In the genomic region with DNA sequence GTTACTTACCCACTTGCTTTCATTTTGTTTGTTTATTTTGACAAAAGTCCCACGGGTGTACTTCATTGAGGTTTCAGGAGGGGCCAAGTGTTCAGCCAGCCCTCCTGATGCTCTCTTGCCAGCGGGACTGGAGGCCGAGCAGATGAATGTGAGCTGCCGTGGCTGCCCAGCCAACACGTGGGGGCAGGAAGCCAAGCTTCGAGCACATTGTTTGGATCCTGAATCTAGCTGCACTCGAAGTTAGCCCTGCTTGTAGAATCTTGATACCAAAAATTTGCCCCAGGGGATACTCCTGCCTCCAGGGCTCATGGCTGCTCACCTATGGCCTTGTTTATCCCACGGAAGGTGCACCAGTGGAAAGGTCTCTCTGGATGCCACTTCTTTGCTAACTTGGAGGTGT, we compare ENCODE assay signal across 25 cellular contexts. TPM values are rescaled to one million over a fixed set of nuclear protein-coding genes. Genes with fewer than 3 reads are reported as not detected.
DNase-seq lines count a peak whose midpoint lies in the region; ATAC-seq and TF ChIP-seq lines count a peak whose summit lies in the region.
"Had no signal": no experiment of that assay in that cellular context is flagged by ENCODE, and none has a peak within 500 bp of the region (broad histone marks: within the 10 kb centered on the region; RNA-seq: fewer than 3 reads in every experiment).

No MANE protein-coding gene starts in this region.

- H2BK120ac ChIP-seq in neuronal stem cell (ENCODE audit: low read depth, low read length) = no peak overlapping the region

- H3K27me3 ChIP-seq in H7 (ENCODE audit: control insufficient read depth, insufficient read depth, low read length) = no peaks in the 10 kb centered on the region
- H3K27me3 ChIP-seq in neuronal stem cell (ENCODE audit: control insufficient read depth in 3 of 3, insufficient read depth in 3 of 3, low read depth in 1 of 3, low read length in 3 of 3) = no peaks in the 10 kb centered on the region
- H3K27me3 ChIP-seq in CD8-positive, alpha-beta T cell (ENCODE audit: insufficient read depth, low read length) = no peaks in the 10 kb centered on the region

- H3K9me3 ChIP-seq in neuronal stem cell (replicated peaks in 1 of 2; ENCODE audit: control insufficient read depth in 2 of 2, insufficient read depth in 1 of 2, low read depth in 1 of 2, low read length in 2 of 2) = peaks cover 0 to 5% of the 10 kb centered on the region in 2 donors
- no peaks in the 10 kb centered on the region for H3K9me3 ChIP-seq in CD8-positive, alpha-beta T cell (ENCODE audit: low read length)
- H3K9me3 ChIP-seq: adrenal gland, BE2C, esophagus squamous epithelium, psoas muscle had no signal

- no peaks in the 10 kb centered on the region for H3K4me1 ChIP-seq in neuronal stem cell (ENCODE audit: control insufficient read depth in 2 of 2, insufficient read depth in 1 of 2, low read depth in 1 of 2, low read length in 2 of 2)
- no peaks in the 10 kb centered on the region for H3K4me1 ChIP-seq in CD8-positive, alpha-beta T cell (ENCODE audit: insufficient read depth, low read length)
- H3K4me1 ChIP-seq: BE2C, psoas muscle had no signal

- no peak for ATAC-seq in CD8-positive, alpha-beta T cell
- ATAC-seq in HG02571 (IDR thresholded peaks at IDR 0.05; ENCODE audit: unreplicated experiment) = no peak
- ATAC-seq: activated T-cell treated with anti-CD3 and anti-CD28 coated beads, Interleukin-2, amount 50 U/mL, for 72 hours; psoas muscle had no signal

- H3K23ac ChIP-seq in neuronal stem cell (ENCODE audit: low read depth, low read length, poor library complexity) = no peak overlapping the region

- TF ChIP-seq CTCF in choroid plexus epithelial cell (conservative IDR thresholded peaks at IDR 0.05; ENCODE audit: low read depth, low read length) = no peak
- TF ChIP-seq CTCF in CD8-positive, alpha-beta T cell (IDR thresholded peaks at IDR 0.05) = no peak

- H3K27ac ChIP-seq in neuronal stem cell (replicated peaks; ENCODE audit: low read length) = no peak overlapping the region
- no peak overlapping the region for H3K27ac ChIP-seq in CD8-positive, alpha-beta T cell (ENCODE audit: low read depth, low read length)
- H3K27ac ChIP-seq: adrenal gland, esophagus squamous epithelium, psoas muscle, RWPE1, SK-N-MC had no signal

- no peak overlapping the region for H3K27ac Mint-ChIP-seq in CD8-positive, alpha-beta T cell
- H3K27ac Mint-ChIP-seq: activated T-cell treated with anti-CD3 and anti-CD28 coated beads, Interleukin-2, amount 50 U/mL, for 72 hours; T-helper 1 cell treated with Interleukin-12 subunit alpha and Interleukin-12 subunit beta and Interleukin-4 antibody, amounts not matched to agents 30 μg/mL and 1 μg/mL, for 36 hours had no signal

- no peak overlapping the region for H3K9ac ChIP-seq in neuronal stem cell (ENCODE audit: low read depth, low read length, poor library complexity)

- no peaks in the 10 kb centered on the region for H3K36me3 ChIP-seq in H7 (replicated peaks; ENCODE audit: control insufficient read depth, insufficient read depth, low read length)
- no peaks in the 10 kb centered on the region for H3K36me3 ChIP-seq in neuronal stem cell (replicated peaks in 1 of 2; ENCODE audit: control insufficient read depth in 2 of 2, insufficient read depth in 2 of 2, low read length in 2 of 2)
- no peaks in the 10 kb centered on the region for H3K36me3 ChIP-seq in CD8-positive, alpha-beta T cell (ENCODE audit: insufficient read depth, low read length)
- H3K36me3 ChIP-seq: adrenal gland, BE2C, esophagus squamous epithelium had no signal

- H3K4me1 Mint-ChIP-seq in CD8-positive, alpha-beta T cell (ENCODE audit: low read depth) = no peaks in the 10 kb centered on the region

- H2BK12ac ChIP-seq in neuronal stem cell (ENCODE audit: low read length) = peak overlapping the region; percentile 31

- no peak overlapping the region for H2AK5ac ChIP-seq in neuronal stem cell (ENCODE audit: low read depth, low read length)

- no peak overlapping the region for H3K4me2 ChIP-seq in neuronal stem cell (ENCODE audit: insufficient read depth, low read length, poor library complexity, severe bottlenecking)

- H3K4ac ChIP-seq in neuronal stem cell (ENCODE audit: low read length) = no peak overlapping the region

- POLR2A ChIA-PET in CD8-positive, alpha-beta T cell (lab: Charles Lee) = no interaction called here

- no CpG with 5 or more reads among the region's 8 CpGs for WGBS in neuronal stem cell (ENCODE audit: extremely low coverage in 2 of 2, insufficient read length in 2 of 2, insufficient replicate concordance in 1 of 2), 2 donors

- H2BK5ac ChIP-seq in neuronal stem cell (ENCODE audit: low read length) = no peak overlapping the region

- CTCF ChIA-PET in CD8-positive, alpha-beta T cell (lab: Charles Lee) = no interaction called here

- H3K18ac ChIP-seq in neuronal stem cell (ENCODE audit: low read length) = peak overlapping the region; percentile 51

- H4K91ac ChIP-seq in neuronal stem cell (ENCODE audit: low read depth, low read length, poor library complexity) = no peak overlapping the region

- H2AFZ ChIP-seq in neuronal stem cell (ENCODE audit: low read length) = no peak overlapping the region

- H3K27me3 Mint-ChIP-seq in CD8-positive, alpha-beta T cell (ENCODE audit: low read depth) = peaks cover 14% of the 10 kb centered on the region

- H3K36me3 Mint-ChIP-seq in CD8-positive, alpha-beta T cell = no peaks in the 10 kb centered on the region

- peak; percentile 7 for DNase-seq in 8988T
- DNase-seq in H7 = peak; percentile 20
- peak; percentile 28 for DNase-seq in choroid plexus epithelial cell (ENCODE audit: low read depth)
- DNase-seq in neuronal stem cell (ENCODE audit: low spot score) = no peak
- DNase-seq in CD8-positive, alpha-beta T cell = no peak
- no peak for DNase-seq in NK-92 (lab: John Stamatoyannopoulos, UW; ENCODE audit: unreplicated experiment)
- no peak for DNase-seq in NOMO-1 treated with dmso at 0.1 percent for 144 hours (lab: John Stamatoyannopoulos, UW; ENCODE audit: unreplicated experiment)
- DNase-seq: activated CD4-positive, alpha-beta T cell treated with anti-CD3 and anti-CD28 coated beads for 1 hour; activated naive CD4-positive, alpha-beta T cell treated with Interleukin-2 at 50 U/mL for 16 hours; activated T-cell treated with anti-CD3 and anti-CD28 coated beads, Interleukin-2, amount 50 U/mL, for 72 hours; BE2C; cortex of kidney; esophagus squamous epithelium; HCEC 1CT; NCI-H1436; NCI-H510A; psoas muscle; small intestine; stimulated activated CD4-positive, alpha-beta T cell treated with anti-CD3 and anti-CD28 coated beads, Interleukin-2, amount 100 ng/mL, for 24 hours had no signal

- H3K79me1 ChIP-seq in neuronal stem cell (ENCODE audit: low read depth, low read length) = no peaks in the 10 kb centered on the region

- no peak overlapping the region for H3K4me3 Mint-ChIP-seq in CD8-positive, alpha-beta T cell
- H3K4me3 Mint-ChIP-seq: activated T-cell treated with anti-CD3 and anti-CD28 coated beads, Interleukin-2, amount 50 U/mL, for 72 hours; T-helper 1 cell treated with Interleukin-12 subunit alpha and Interleukin-12 subunit beta and Interleukin-4 antibody, amounts not matched to agents 30 μg/mL and 1 μg/mL, for 36 hours had no signal

- H3K4me3 ChIP-seq in H7 (ENCODE audit: insufficient read depth, low read depth, low read length) (no peak overlapping the region), choroid plexus epithelial cell (ENCODE audit: low read depth, low read length) (no peak overlapping the region), neuronal stem cell (ENCODE audit: low read length in 2 of 2) (no peak overlapping the region)
- H3K4me3 ChIP-seq in CD8-positive, alpha-beta T cell (ENCODE audit: low read depth, low read length) = no peak overlapping the region
- H3K4me3 ChIP-seq: adrenal gland, esophagus squamous epithelium, psoas muscle, SK-N-MC had no signal

- no peak overlapping the region for H4K8ac ChIP-seq in neuronal stem cell (ENCODE audit: low read depth, low read length)

- H2BK15ac ChIP-seq in neuronal stem cell (ENCODE audit: low read length) = peak overlapping the region; percentile 18

- intact Hi-C loops in CD8-positive, alpha-beta T cell (cut with DNase I, micrococcal nuclease) = no loop called here

- H3K9me3 Mint-ChIP-seq in CD8-positive, alpha-beta T cell = peaks cover 7% of the 10 kb centered on the region
- H3K9me3 Mint-ChIP-seq: T-helper 1 cell treated with Interleukin-12 subunit alpha and Interleukin-12 subunit beta and Interleukin-4 antibody, amounts not matched to agents 30 μg/mL and 1 μg/mL, for 36 hours had no signal

- H3K14ac ChIP-seq in neuronal stem cell (ENCODE audit: low read length) = peak overlapping the region; percentile 17

RNA-seq across cellular contexts. Expression of gene RASGEF1C, which starts 49.3 kb away (rescaled TPM):
- total RNA-seq in H7 (2014; rRNA removed; shearing (Covaris generic)) = 0.78 and 1.4 TPM in 2 replicates
- 1.6 TPM for polyA plus RNA-seq in neuronal stem cell (2013, experiment 1 of 2)
- polyA plus RNA-seq in neuronal stem cell (2013, experiment 2 of 2) = 1.2 TPM
- not detected for total RNA-seq in CD8-positive, alpha-beta T cell
- total RNA-seq: activated CD8-positive, alpha-beta memory T cell treated with anti-CD3 and anti-CD28 coated beads for 36 hours; activated T-cell treated with anti-CD3 and anti-CD28 coated beads, Interleukin-2, amount 50 U/mL, for 72 hours; psoas muscle had no signal

Comparison
In these comparisons a context has a peak if more than half of its experiments do, and no peak if none do; other contexts are left out.
1. DNase-seq: peak in 8988T (single experiment), H7 (single experiment) and choroid plexus epithelial cell (single experiment); none in neuronal stem cell (single experiment), CD8-positive, alpha-beta T cell (0 of 7), NK-92 (single experiment) and NOMO-1 treated with dmso at 0.1 percent for 144 hours (single experiment).